ENCODE assay signal across 8 cellular contexts in genomic region chr5:97183930-97184213, GRCh38. TPM values are rescaled to one million over a fixed set of nuclear protein-coding genes. Genes with fewer than 3 reads are reported as not detected.
A peak's percentile ranks its signal among the peaks of the same experiment; 100 is the strongest.
DNase-seq lines count a peak whose midpoint lies in the region; ATAC-seq and TF ChIP-seq lines count a peak whose summit lies in the region.

No MANE protein-coding gene starts in this region.

- H3K27ac Mint-ChIP-seq in naive B cell, result peak overlapping the region; percentile 97 to 99 (median 99)

- H3K36me3 Mint-ChIP-seq in naive B cell, result peaks cover 5 to 23% of the 10 kb centered on the region in 2 donors

- peaks cover 27% of the 10 kb centered on the region for H3K79me2 ChIP-seq in Loucy (ENCODE audit: insufficient read depth, low read length)

- H3K36me3 ChIP-seq in Loucy (ENCODE audit: insufficient read depth, low read length), result peaks cover 2% of the 10 kb centered on the region; the same call in 1 of the 2 replicates
- no peaks in the 10 kb centered on the region for H3K36me3 ChIP-seq in colonic mucosa

- H3K9me3 Mint-ChIP-seq in naive B cell, result peaks cover 0 to 4% (median 0%) of the 10 kb centered on the region in 7 donors

- DNase-seq in AG04449 (ENCODE audit: low read depth, low spot score) (no peak), colonic mucosa (no peak), naive B cell (no peak), MV-4-11 (lab: John Stamatoyannopoulos, UW) (no peak), dermis blood vessel endothelial cell (no peak)

- H4K20me1 ChIP-seq in Loucy (ENCODE audit: insufficient read depth, low read length, poor library complexity, severe bottlenecking), result peaks cover 7% of the 10 kb centered on the region

- H3K27me3 Mint-ChIP-seq in naive B cell, result no peaks in the 10 kb centered on the region

- H3K27me3 ChIP-seq in Loucy (ENCODE audit: insufficient read depth, low read length, poor library complexity, severe bottlenecking) (no peaks in the 10 kb centered on the region), colonic mucosa (no peaks in the 10 kb centered on the region)

- POLR2A ChIA-PET in AG04449 (lab: Yijun Ruan, JAX), result no interaction called here

- H3K4me3 Mint-ChIP-seq in naive B cell, result peak overlapping the region; percentile 84 to 98 (median 94)

- H3K4me3 ChIP-seq in AG04449 (ENCODE audit: low read depth, low read length) (peak overlapping the region; percentile 74), Loucy (ENCODE audit: low read length, poor library complexity, severe bottlenecking) (peak overlapping the region; percentile 93), colonic mucosa (peak overlapping the region; percentile 61)

- H3F3A ChIP-seq in Loucy (ENCODE audit: low read depth), result no peaks in the 10 kb centered on the region

- peaks cover 33 to 39% (median 37%) of the 10 kb centered on the region in 3 donors for H3K4me1 Mint-ChIP-seq in naive B cell

- intact Hi-C loops in colonic mucosa (cut with DNase I), result no loop called here

- TF ChIP-seq CTCF in AG04449 (IDR thresholded peaks at IDR 0.05; ENCODE audit: insufficient read depth, low read length, missing control alignments) (no peak), Loucy (conservative IDR thresholded peaks at IDR 0.05; ENCODE audit: low read length) (no peak), colonic mucosa (IDR thresholded peaks at IDR 0.05) (no peak)

- CTCF ChIA-PET in AG04449 (lab: Yijun Ruan, JAX), result interaction anchor here (0.8 to 2.4 kb wide), 3 partner anchors 22 to 1584 kb away, joined by 3 to 8 read pairs (median 3); no protein-coding TSS in a partner anchor

- H3K9ac ChIP-seq in Loucy (ENCODE audit: low read depth, low read length, poor library complexity, severe bottlenecking), result peak overlapping the region; percentile 86
- peak overlapping the region in 1 of 2 donors; percentile 96 for H3K9ac ChIP-seq in colonic mucosa (ENCODE audit: low read depth in 2 of 2, low read length in 2 of 2)

- no peaks in the 10 kb centered on the region for H3K9me2 ChIP-seq in Loucy (replicated peaks; ENCODE audit: low read depth, low read length)

- H3K27ac ChIP-seq in colonic mucosa, result peak overlapping the region; percentile 83

- ATAC-seq in naive B cell (ENCODE audit: low read depth in 2 of 2), result no peak
- no peak for ATAC-seq in GM19467 (IDR thresholded peaks at IDR 0.05; ENCODE audit: unreplicated experiment)
- no peak for ATAC-seq in GM18873 (IDR thresholded peaks at IDR 0.05; ENCODE audit: low FRiP score, unreplicated experiment)

- H3K4me1 ChIP-seq in Loucy (ENCODE audit: insufficient read depth, low read length, poor library complexity, severe bottlenecking) (peaks cover 4% of the 10 kb centered on the region), colonic mucosa (peaks cover 11% of the 10 kb centered on the region)

- H2AFZ ChIP-seq in Loucy (ENCODE audit: low read length), result peak overlapping the region; percentile 87

- H3K9me3 ChIP-seq in Loucy (ENCODE audit: insufficient read depth, low read depth, low read length) (no peaks in the 10 kb centered on the region), colonic mucosa (no peaks in the 10 kb centered on the region)

- H3K4me2 ChIP-seq in Loucy (ENCODE audit: low read depth, low read length, poor library complexity, severe bottlenecking), result peak overlapping the region; percentile 90

RNA-seq across cellular contexts. Expression of gene RIOK2, which starts 0.8 kb away (rescaled TPM):
- total RNA-seq in colonic mucosa (10 to 100 TPM; 23.9 to 24.9 TPM), dermis blood vessel endothelial cell (23.3 and 46.6 TPM in 2 replicates)
- polyA plus RNA-seq in naive B cell (ENCODE audit: low read depth in 6 of 6), result 10 to 100 TPM in 5 of 6 donors, 1 to 10 TPM in 1; 9.8 to 23.3 (median 12.6) TPM

RNA-seq across cellular contexts. Expression of gene LIX1, which starts 41.5 kb away (rescaled TPM):
- total RNA-seq in colonic mucosa (under 1 TPM in 1 of 2 donors, not detected in 1; 0.61 TPM), dermis blood vessel endothelial cell (not detected in 2 replicates)
- polyA plus RNA-seq in naive B cell (ENCODE audit: low read depth in 6 of 6), result 1 to 10 TPM in 4 of 6 donors, under 1 TPM in 2; 0.93 to 3.3 (median 1.2) TPM
